Comparison of ENCODE assay signal across 11 cellular contexts in genomic region chr12:67426067-67426466, GRCh38.
DNase-seq lines count a peak whose midpoint lies in the region; TF ChIP-seq lines count a peak whose summit lies in the region.
"Had no signal": no experiment of that assay in that cellular context is flagged by ENCODE, and none has a peak within 500 bp of the region (broad histone marks: within the 10 kb centered on the region; RNA-seq: fewer than 3 reads in every experiment).

No MANE protein-coding gene starts in this region.

- H3K4me1 Mint-ChIP-seq in brain = peaks cover 33% of the 10 kb centered on the region
- H3K4me1 Mint-ChIP-seq in nephron = peaks cover 64% of the 10 kb centered on the region
- H3K4me1 Mint-ChIP-seq in activated CD4-positive, alpha-beta memory T cell treated with anti-CD3 and anti-CD28 coated beads for 36 hours (ENCODE audit: low read depth) = peaks cover 5% of the 10 kb centered on the region

- POLR2A ChIA-PET in activated CD4-positive, alpha-beta memory T cell treated with anti-CD3 and anti-CD28 coated beads for 36 hours (lab: Charles Lee) = interaction anchor here (0.5 kb wide), 1 partner anchor 286 kb away, joined by 4 read pairs; no protein-coding TSS in a partner anchor

- CTCF ChIA-PET in activated CD4-positive, alpha-beta memory T cell treated with anti-CD3 and anti-CD28 coated beads for 36 hours (lab: Charles Lee) = interaction anchor here (1.0 to 1.1 kb wide), 2 partner anchors 15 to 70 kb away, joined by 3 read pairs; no protein-coding TSS in a partner anchor

- H3K9me3 Mint-ChIP-seq in brain = no peaks in the 10 kb centered on the region
- no peaks in the 10 kb centered on the region for H3K9me3 Mint-ChIP-seq in nephron
- no peaks in the 10 kb centered on the region for H3K9me3 Mint-ChIP-seq in activated CD4-positive, alpha-beta memory T cell treated with anti-CD3 and anti-CD28 coated beads for 36 hours
- H3K9me3 Mint-ChIP-seq: activated naive CD8-positive, alpha-beta T cell treated with anti-CD3 and anti-CD28 coated beads for 36 hours; T-cell had no signal

- H3K4me3 Mint-ChIP-seq in brain (peak overlapping the region in 1 of 5 experiments; percentile 44), nephron (no peak overlapping the region)
- no peak overlapping the region for H3K4me3 Mint-ChIP-seq in activated CD4-positive, alpha-beta memory T cell treated with anti-CD3 and anti-CD28 coated beads for 36 hours
- H3K4me3 Mint-ChIP-seq: activated naive CD8-positive, alpha-beta T cell treated with anti-CD3 and anti-CD28 coated beads for 36 hours; T-cell had no signal

- DNase-seq in DMS53 treated with DMSO at 0.1 percent for 48 hours (lab: John Stamatoyannopoulos, UW; ENCODE audit: unreplicated experiment) = peak; percentile 78
- DNase-seq in NCI-H187 (lab: John Stamatoyannopoulos, UW) = peak; percentile 90 to 97
- no peak for DNase-seq in SKM-1 (lab: John Stamatoyannopoulos, UW; ENCODE audit: unreplicated experiment)
- DNase-seq in activated CD4-positive, CD25-positive, alpha-beta regulatory T cell treated with anti-CD3 and anti-CD28 coated beads, Interleukin-2, amount 50 U/mL, for 72 hours = no peak
- no peak for DNase-seq in T-helper 9 cell
- DNase-seq in activated CD4-positive, alpha-beta memory T cell treated with anti-CD3 and anti-CD28 coated beads for 36 hours = no peak
- DNase-seq: activated naive CD8-positive, alpha-beta T cell treated with anti-CD3 and anti-CD28 coated beads for 36 hours; Karpas-422; T-cell had no signal

- H3K36me3 Mint-ChIP-seq in brain (no peaks in the 10 kb centered on the region), nephron (ENCODE audit: low read depth) (no peaks in the 10 kb centered on the region)
- H3K36me3 Mint-ChIP-seq in activated CD4-positive, alpha-beta memory T cell treated with anti-CD3 and anti-CD28 coated beads for 36 hours = no peaks in the 10 kb centered on the region
- H3K36me3 Mint-ChIP-seq: activated naive CD8-positive, alpha-beta T cell treated with anti-CD3 and anti-CD28 coated beads for 36 hours; T-cell had no signal

- TF ChIP-seq CTCF in brain (conservative IDR thresholded peaks at IDR 0.05) (no peak), nephron (IDR thresholded peaks at IDR 0.05; ENCODE audit: unreplicated experiment in 3 of 3) (no peak)

- H3K27me3 Mint-ChIP-seq in brain (no peaks in the 10 kb centered on the region), nephron (ENCODE audit: low read depth) (peaks cover 3% of the 10 kb centered on the region)
- no peaks in the 10 kb centered on the region for H3K27me3 Mint-ChIP-seq in activated CD4-positive, alpha-beta memory T cell treated with anti-CD3 and anti-CD28 coated beads for 36 hours
- H3K27me3 Mint-ChIP-seq: activated naive CD8-positive, alpha-beta T cell treated with anti-CD3 and anti-CD28 coated beads for 36 hours had no signal

- H3K27ac Mint-ChIP-seq in brain (peak overlapping the region in 3 of 5 experiments; percentile 78 to 95 (median 87)), nephron (peak overlapping the region; percentile 84 to 91 (median 90))
- no peak overlapping the region for H3K27ac Mint-ChIP-seq in activated CD4-positive, alpha-beta memory T cell treated with anti-CD3 and anti-CD28 coated beads for 36 hours
- H3K27ac Mint-ChIP-seq: activated naive CD8-positive, alpha-beta T cell treated with anti-CD3 and anti-CD28 coated beads for 36 hours; T-cell had no signal

- intact Hi-C loops in activated CD4-positive, alpha-beta memory T cell treated with anti-CD3 and anti-CD28 coated beads for 36 hours (cut with micrococcal nuclease) = no loop called here

Comparison
In these comparisons a context has a peak if more than half of its experiments do, and no peak if none do; other contexts are left out.
1. DNase-seq: peak in DMS53 treated with DMSO at 0.1 percent for 48 hours (single experiment) and NCI-H187 (2 of 2); none in SKM-1 (single experiment), activated CD4-positive, CD25-positive, alpha-beta regulatory T cell treated with anti-CD3 and anti-CD28 coated beads, Interleukin-2, amount 50 U/mL, for 72 hours (single experiment), T-helper 9 cell (single experiment) and activated CD4-positive, alpha-beta memory T cell treated with anti-CD3 and anti-CD28 coated beads for 36 hours (single experiment).